ENCODE assay signal across 19 cellular contexts in the genomic region with DNA sequence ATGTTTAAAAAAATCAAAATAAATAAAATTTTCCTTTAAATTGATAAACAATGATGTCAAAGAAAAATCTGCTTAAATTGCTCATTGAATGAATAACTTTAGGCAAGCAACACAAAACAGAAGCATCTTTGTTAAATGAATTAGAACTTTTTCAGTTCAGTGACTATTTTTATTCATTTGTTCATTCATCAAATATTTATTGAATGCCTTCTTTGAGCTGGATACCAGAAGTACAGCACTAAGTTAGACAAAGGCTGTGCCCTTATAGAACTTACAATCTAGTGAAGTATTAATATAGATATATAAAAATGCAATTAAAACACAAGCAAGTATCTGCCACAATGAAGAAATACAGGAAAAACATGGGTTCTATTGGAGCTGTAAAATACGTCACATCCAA.
"Had no signal": no experiment of that assay in that cellular context is flagged by ENCODE, and none has a peak within 500 bp of the region (broad histone marks: within the 10 kb centered on the region; RNA-seq: fewer than 3 reads in every experiment).

No MANE protein-coding gene starts in this region.

- ATAC-seq: SK-N-SH treated with all-trans-retinoic acid at 6 μM for 48 hours had no signal

- DNase-seq: Karpas-422, KG1, MM.1S, NCI-H1092 treated with DMSO at 0.1 percent for 48 hours, NCI-H1436, NCI-H187, NCI-H2029, NCI-H2081 treated with DMSO at 0.1 percent for 48 hours, NCI-H2171, NCI-H226, NCI-H446, NCI-H510A, NCI-H524 treated with DMSO at 0.1 percent for 48 hours, NCI-H69, NCI-H774, SHP77 had no signal

- FAIRE-seq: RCC 7860 had no signal

- H3K27ac ChIP-seq: RWPE1 had no signal
